Comparison of ENCODE assay signal across 1 cellular context in the genomic region with DNA sequence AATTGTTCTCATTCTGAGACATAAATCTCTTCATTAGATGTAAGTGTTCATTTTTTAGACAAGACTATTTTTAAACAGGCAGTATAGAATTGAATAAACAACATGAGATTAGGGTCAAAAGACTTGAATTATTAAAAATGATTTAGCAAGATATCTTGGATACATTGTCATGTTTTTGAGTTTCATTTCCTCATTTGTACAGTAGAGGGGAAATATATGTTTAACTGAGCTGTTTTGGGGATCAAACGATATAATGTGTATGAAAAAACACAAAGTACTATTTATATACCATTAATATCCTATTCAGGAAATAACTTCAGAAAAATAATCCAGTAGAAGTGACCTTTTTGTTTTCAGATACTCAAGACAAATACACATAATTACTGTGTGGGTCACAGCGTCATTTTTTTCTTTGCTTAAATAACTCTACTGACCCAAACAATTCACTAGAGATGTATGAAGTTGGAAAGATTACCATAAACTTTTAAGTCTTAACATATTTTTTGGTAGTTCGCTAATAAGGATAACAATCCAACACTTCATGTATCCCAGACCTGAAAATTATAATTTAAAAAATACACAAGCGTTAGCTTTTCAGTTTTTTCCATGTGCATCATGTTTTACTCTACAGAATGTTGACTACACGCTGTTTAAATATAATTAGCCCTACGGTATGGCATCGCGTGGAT.
TF ChIP-seq lines count a peak whose summit lies in the region.

No MANE protein-coding gene starts in this region.

TF ChIP-seq in IMR-90, 13 proteins besides CTCF, POLR2A, EP300 and RAD21 (continued from another document):
- TF ChIP-seq, protein P1, sequence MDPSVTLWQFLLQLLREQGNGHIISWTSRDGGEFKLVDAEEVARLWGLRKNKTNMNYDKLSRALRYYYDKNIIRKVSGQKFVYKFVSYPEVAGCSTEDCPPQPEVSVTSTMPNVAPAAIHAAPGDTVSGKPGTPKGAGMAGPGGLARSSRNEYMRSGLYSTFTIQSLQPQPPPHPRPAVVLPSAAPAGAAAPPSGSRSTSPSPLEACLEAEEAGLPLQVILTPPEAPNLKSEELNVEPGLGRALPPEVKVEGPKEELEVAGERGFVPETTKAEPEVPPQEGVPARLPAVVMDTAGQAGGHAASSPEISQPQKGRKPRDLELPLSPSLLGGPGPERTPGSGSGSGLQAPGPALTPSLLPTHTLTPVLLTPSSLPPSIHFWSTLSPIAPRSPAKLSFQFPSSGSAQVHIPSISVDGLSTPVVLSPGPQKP (IDR thresholded peaks at IDR 0.05; ENCODE audit: borderline replicate concordance, low read depth, low read length): no peak
- no peak for TF ChIP-seq CHD1 (IDR thresholded peaks at IDR 0.05; ENCODE audit: low read depth, low read length)
- TF ChIP-seq SMC3 (IDR thresholded peaks at IDR 0.05; ENCODE audit: low read depth, low read length): no peak
- no peak for TF ChIP-seq RFX5 (IDR thresholded peaks at IDR 0.05; ENCODE audit: low read depth, low read length)
- TF ChIP-seq NFE2L2 (IDR thresholded peaks at IDR 0.05; ENCODE audit: low read depth, low read length): no peak
- TF ChIP-seq MAFK (IDR thresholded peaks at IDR 0.05; ENCODE audit: low read depth, low read length): no peak
- TF ChIP-seq, protein P2, sequence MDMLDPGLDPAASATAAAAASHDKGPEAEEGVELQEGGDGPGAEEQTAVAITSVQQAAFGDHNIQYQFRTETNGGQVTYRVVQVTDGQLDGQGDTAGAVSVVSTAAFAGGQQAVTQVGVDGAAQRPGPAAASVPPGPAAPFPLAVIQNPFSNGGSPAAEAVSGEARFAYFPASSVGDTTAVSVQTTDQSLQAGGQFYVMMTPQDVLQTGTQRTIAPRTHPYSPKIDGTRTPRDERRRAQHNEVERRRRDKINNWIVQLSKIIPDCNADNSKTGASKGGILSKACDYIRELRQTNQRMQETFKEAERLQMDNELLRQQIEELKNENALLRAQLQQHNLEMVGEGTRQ (IDR thresholded peaks at IDR 0.05; ENCODE audit: low read depth, low read length): no peak
